ENCODE assay signal across 18 cellular contexts in genomic region chr1:25609921-25610320, GRCh38. TPM values are rescaled to one million over a fixed set of nuclear protein-coding genes. Genes with fewer than 3 reads are reported as not detected.
DNase-seq lines count a peak whose midpoint lies in the region; ATAC-seq, FAIRE-seq and TF ChIP-seq lines count a peak whose summit lies in the region.
"Had no signal": no experiment of that assay in that cellular context is flagged by ENCODE, and none has a peak within 500 bp of the region (broad histone marks: within the 10 kb centered on the region; RNA-seq: fewer than 3 reads in every experiment).

No MANE protein-coding gene starts in this region.

- intact Hi-C loops in Right ventricle myocardium superior (cut with DNase I) (loop anchor here (5.0 kb wide), 2 partner anchors 187 to 202 kb away; no protein-coding TSS in a partner anchor), left cardiac atrium (cut with DNase I) (loop anchor here (2.0 to 5.0 kb wide), 2 partner anchors 187 to 189 kb away; no protein-coding TSS in a partner anchor), esophagus muscularis mucosa (cut with DNase I) (loop anchor here (5.0 kb wide), 1 partner anchor 202 kb away; no protein-coding TSS in a partner anchor), testis (cut with DNase I; ENCODE audit: low total_unique reads) (loop anchor here (2.0 kb wide), 1 partner anchor 191 kb away; the partner anchor contains the start of gene SELENON)

- FAIRE-seq in RCC 7860 (lab: Jason Lieb, UNC), result no peak

- ATAC-seq in Right ventricle myocardium superior (ENCODE audit: poor library complexity) (peak; percentile 32), left cardiac atrium (no peak)
- ATAC-seq: left lung had no signal

- H3K4me1 ChIP-seq in esophagus muscularis mucosa, result peaks cover 0 to 33% (median 30%) of the 10 kb centered on the region in 4 donors
- peaks cover 16% of the 10 kb centered on the region for H3K4me1 ChIP-seq in testis

- WGBS in esophagus muscularis mucosa, result 40% methylated on average over 6 of the region's 6 CpGs
- WGBS in testis, 2 donors, result 26 to 48% methylated on average over 6 of the region's 6 CpGs

- no peak for TF ChIP-seq CTCF in esophagus muscularis mucosa (IDR thresholded peaks at IDR 0.05)
- TF ChIP-seq CTCF in testis (IDR thresholded peaks at IDR 0.05), result no peak

- H3K27me3 ChIP-seq in esophagus muscularis mucosa (no peaks in the 10 kb centered on the region), testis (no peaks in the 10 kb centered on the region)
- H3K27me3 ChIP-seq: adrenal gland had no signal

- no peak for TF ChIP-seq EP300 in esophagus muscularis mucosa (IDR thresholded peaks at IDR 0.05)

- H3K36me3 ChIP-seq in esophagus muscularis mucosa, result no peaks in the 10 kb centered on the region
- H3K36me3 ChIP-seq in testis (ENCODE audit: low read depth, missing control alignments), result no peaks in the 10 kb centered on the region
- H3K36me3 ChIP-seq: adrenal gland, left lung, prostate gland had no signal

- H3K4me3 ChIP-seq in esophagus muscularis mucosa (no peak overlapping the region), testis (no peak overlapping the region)
- H3K4me3 ChIP-seq: adrenal gland, left lung, prostate gland had no signal

- H3K27ac ChIP-seq in esophagus muscularis mucosa (replicated peaks in 1 of 4) (peak overlapping the region in 1 of 4 donors; percentile 33), testis (no peak overlapping the region)
- H3K27ac ChIP-seq: adrenal gland, left lung, prostate gland had no signal

- no peak for DNase-seq in Right ventricle myocardium superior
- no peak for DNase-seq in left cardiac atrium
- peak; percentile 43 for DNase-seq in NCI-H2029 treated with DMSO at 0.1 percent for 48 hours (lab: John Stamatoyannopoulos, UW)
- peak; percentile 90 for DNase-seq in esophagus muscularis mucosa (ENCODE audit: extremely low spot score)
- peak; percentile 44 for DNase-seq in testis
- no peak for DNase-seq in epidermal melanocyte (ENCODE audit: insufficient read length, low spot score)
- no peak for DNase-seq in RCC 7860 (ENCODE audit: low spot score)
- DNase-seq in RKO (ENCODE audit: low spot score), result no peak
- DNase-seq: activated CD4-positive, alpha-beta T cell treated with anti-CD3 and anti-CD28 coated beads, Interleukin-2, amount 50 U/mL, for 48 hours; HCEC 1CT; hippocampal formation; left lung; NCI-H1105; RPMI8226; stimulated activated CD4-positive, alpha-beta T cell treated with anti-CD3 and anti-CD28 coated beads, Interleukin-15, amount 100 ng/mL, for 24 hours; T-helper 9 cell had no signal

- H3K9me3 ChIP-seq in esophagus muscularis mucosa (no peaks in the 10 kb centered on the region), testis (no peaks in the 10 kb centered on the region)
- H3K9me3 ChIP-seq: adrenal gland, left lung, prostate gland had no signal

- TF ChIP-seq POLR2A in esophagus muscularis mucosa (IDR thresholded peaks at IDR 0.05; ENCODE audit: low read depth) (no peak), testis (IDR thresholded peaks at IDR 0.05) (no peak)

RNA-seq across cellular contexts. Expression of gene MAN1C1, which starts 6.7 kb away (rescaled TPM):
- total RNA-seq in Right ventricle myocardium superior (17.5 TPM), left cardiac atrium (10 to 100 TPM; 11.0 to 14.8 TPM), esophagus muscularis mucosa (10 to 100 TPM; 20.2 to 22.8 (median 20.7) TPM), testis (10 to 100 TPM; 12.8 to 21.1 TPM)
- polyA plus RNA-seq in testis (ENCODE audit: insufficient read depth, low read depth, low replicate concordance), result 14.8 TPM

Comparison
In these comparisons a context has a peak if more than half of its experiments do, and no peak if none do; other contexts are left out.
1. DNase-seq: peak in NCI-H2029 treated with DMSO at 0.1 percent for 48 hours (single experiment), esophagus muscularis mucosa (single experiment) and testis (single experiment); none in Right ventricle myocardium superior (single experiment), left cardiac atrium (single experiment), epidermal melanocyte (single experiment), RCC 7860 (single experiment) and RKO (single experiment).